Comparison of ENCODE assay signal across 1 cellular context in genomic region chr17:69325518-69326301, GRCh38.
TF ChIP-seq lines count a peak whose summit lies in the region.

No MANE protein-coding gene starts in this region.

TF ChIP-seq in GM23338, 12 proteins besides CTCF, POLR2A, EP300 and RAD21 (continued from another document):
- TF ChIP-seq REST (IDR thresholded peaks at IDR 0.05; ENCODE audit: unreplicated experiment) = no peak
- no peak for TF ChIP-seq EZH2phosphoT487 (IDR thresholded peaks at IDR 0.05; ENCODE audit: unreplicated experiment)
- TF ChIP-seq ZNF114 (CRISPR knock-in tag; IDR thresholded peaks at IDR 0.05) = no peak
- no peak for TF ChIP-seq ZNF331 (CRISPR knock-in tag; IDR thresholded peaks at IDR 0.05; ENCODE audit: low read depth)
